In genomic region chr22:39365406-39365782, GRCh38 we compare ENCODE assay signal across 17 cellular contexts.
"Had no signal": no experiment of that assay in that cellular context is flagged by ENCODE, and none has a peak within 500 bp of the region (broad histone marks: within the 10 kb centered on the region; RNA-seq: fewer than 3 reads in every experiment).

No MANE protein-coding gene starts in this region.

- H3K4me3 Mint-ChIP-seq: activated naive CD8-positive, alpha-beta T cell treated with anti-CD3 and anti-CD28 coated beads, Interleukin-2, amount 10 ng/mL, durations not matched to agents 7 days and 5 days; activated T-cell treated with anti-CD3 and anti-CD28 coated beads, Interleukin-2, amount 50 U/mL, for 24 hours; stimulated activated naive B cell treated with anti-CD40 and anti-IgM and Interleukin-4, amounts not matched to agents 10 μg/mL and 1 μg/mL and 100 μg/mL, for 72 hours; T-helper 17 cell had no signal

- H3K27ac ChIP-seq: colonic mucosa, gastrocnemius medialis had no signal

- H3K27me3 Mint-ChIP-seq: activated naive CD8-positive, alpha-beta T cell treated with anti-CD3 and anti-CD28 coated beads, Interleukin-2, amount 10 ng/mL, durations not matched to agents 7 days and 5 days; activated T-cell treated with anti-CD3 and anti-CD28 coated beads, Interleukin-2, amount 50 U/mL, for 24 hours; T-helper 17 cell had no signal

- H3K9me3 ChIP-seq: colonic mucosa, gastrocnemius medialis, SK-N-SH, spleen had no signal

- H3K36me3 ChIP-seq: colonic mucosa, gastrocnemius medialis, spleen had no signal

- H3K9me3 Mint-ChIP-seq: activated T-cell treated with anti-CD3 and anti-CD28 coated beads, Interleukin-2, amount 50 U/mL, for 24 hours; stimulated activated naive B cell treated with anti-CD40 and anti-IgM and Interleukin-4, amounts not matched to agents 10 μg/mL and 1 μg/mL and 100 μg/mL, for 72 hours had no signal

- H3K27me3 ChIP-seq: colonic mucosa, gastrocnemius medialis, spleen had no signal

- H3K9ac ChIP-seq: SK-N-SH had no signal

- ATAC-seq: gastrocnemius medialis, T-helper 17 cell had no signal

- H3K27ac Mint-ChIP-seq: activated naive CD8-positive, alpha-beta T cell treated with anti-CD3 and anti-CD28 coated beads, Interleukin-2, amount 10 ng/mL, durations not matched to agents 7 days and 5 days; activated T-cell treated with anti-CD3 and anti-CD28 coated beads, Interleukin-2, amount 50 U/mL, for 24 hours; T-helper 17 cell had no signal

- H3K4me2 ChIP-seq: SK-N-SH had no signal

- DNase-seq: activated CD4-positive, alpha-beta T cell treated with anti-CD3 and anti-CD28 coated beads, Interleukin-2, amount 50 U/mL, for 4 hours; activated CD4-positive, CD25-positive, alpha-beta regulatory T cell treated with anti-CD3 and anti-CD28 coated beads, Interleukin-2, amount 50 U/mL, for 72 hours; activated gamma-delta T cell; activated naive CD8-positive, alpha-beta T cell treated with anti-CD3 and anti-CD28 coated beads, Interleukin-2, amount 10 ng/mL, durations not matched to agents 7 days and 5 days; activated T-cell treated with anti-CD3 and anti-CD28 coated beads, Interleukin-2, amount 50 U/mL, for 24 hours; aorta; colonic mucosa; effector CD4-positive, alpha-beta T cell; gastrocnemius medialis; kidney; nucleus accumbens; SK-N-SH; spleen; stimulated activated CD4-positive, alpha-beta T cell treated with anti-CD3 and anti-CD28 coated beads, Interleukin-1b, Interleukin-23, amount 100 ng/mL, for 48 hours; stimulated activated naive B cell treated with anti-CD40 and anti-IgM and Interleukin-4, amounts not matched to agents 10 μg/mL and 1 μg/mL and 100 μg/mL, for 72 hours; T-helper 17 cell; trophoblast cell had no signal

- H3K4me3 ChIP-seq: colonic mucosa, gastrocnemius medialis, spleen had no signal

- H3K4me1 ChIP-seq: colonic mucosa had no signal
